In genomic region chr16:10614685-10615084, GRCh38 we compare ENCODE assay signal across 25 cellular contexts. TPM values are rescaled to one million over a fixed set of nuclear protein-coding genes. Genes with fewer than 3 reads are reported as not detected.
"Had no signal": no experiment of that assay in that cellular context is flagged by ENCODE, and none has a peak within 500 bp of the region (broad histone marks: within the 10 kb centered on the region; RNA-seq: fewer than 3 reads in every experiment).

No MANE protein-coding gene starts in this region.

- H2AFZ ChIP-seq: neural progenitor cell, parathyroid adenoma had no signal

- H3K27me3 ChIP-seq: ovary, suprapubic skin, testis, transverse colon, upper lobe of right lung, uterus had no signal

- H3K4me2 ChIP-seq: neural progenitor cell, smooth muscle cell had no signal

- H3K79me2 ChIP-seq: parathyroid adenoma had no signal

- H3K27ac ChIP-seq: neural progenitor cell, ovary, parathyroid adenoma, psoas muscle, skin epidermis, spleen, suprapubic skin, testis, tibial artery, transverse colon, upper lobe of right lung, uterus had no signal

- DNase-seq: natural killer cell; occipital lobe; ovary; psoas muscle; right cardiac atrium; spleen; stimulated activated CD4-positive, alpha-beta T cell treated with anti-CD3 and anti-CD28 coated beads, Interleukin-12 subunit alpha, Interleukin-12 subunit beta, amount 100 ng/mL, for 4 hours; stimulated activated CD4-positive, alpha-beta T cell treated with anti-CD3 and anti-CD28 coated beads, Interleukin-1b, Interleukin-23, amount 100 ng/mL, for 48 hours; stimulated activated CD4-positive, alpha-beta T cell treated with anti-CD3 and anti-CD28 coated beads, Interleukin-4, amount 100 ng/mL, for 1 hour; stimulated activated CD4-positive, alpha-beta T cell treated with anti-CD3 and anti-CD28 coated beads, Interleukin-4, amount 100 ng/mL, for 4 hours; stimulated activated CD8-positive, alpha-beta memory T cell treated with anti-CD3 and anti-CD28 coated beads, Interleukin-4, amount 100 ng/mL, for 48 hours; stimulated activated naive CD4-positive, alpha-beta T cell; stimulated activated naive CD8-positive, alpha-beta T cell treated with anti-CD3 and anti-CD28 coated beads, Interleukin-15, amount 100 ng/mL, for 72 hours; stimulated activated naive CD8-positive, alpha-beta T cell treated with anti-CD3 and anti-CD28 coated beads, Interleukin-15, Interleukin-2, amounts not matched to agents 100 U/mL and 50 U/mL, for 24 hours; substantia nigra; testis; tibial artery; transverse colon; upper lobe of right lung; uterus had no signal

- H3K36me3 ChIP-seq: neural progenitor cell, ovary, spleen, suprapubic skin, tibial artery, transverse colon, upper lobe of right lung, uterus had no signal

- H3K9me3 ChIP-seq: ovary, psoas muscle, spleen, suprapubic skin, testis, tibial artery, transverse colon, upper lobe of right lung, uterus had no signal

- H3K4me3 ChIP-seq: neural progenitor cell, ovary, psoas muscle, skin epidermis, smooth muscle cell, spleen, suprapubic skin, testis, tibial artery, transverse colon, upper lobe of right lung, uterus had no signal

- H3K4me1 ChIP-seq: psoas muscle, uterus had no signal

- H3K9ac ChIP-seq: neural progenitor cell, parathyroid adenoma had no signal

RNA-seq across cellular contexts. Expression of gene EMP2, which starts 34.3 kb away (rescaled TPM):
- total RNA-seq: natural killer cell had no signal
